9 cellular contexts compared by ENCODE assay signal in the genomic region with DNA sequence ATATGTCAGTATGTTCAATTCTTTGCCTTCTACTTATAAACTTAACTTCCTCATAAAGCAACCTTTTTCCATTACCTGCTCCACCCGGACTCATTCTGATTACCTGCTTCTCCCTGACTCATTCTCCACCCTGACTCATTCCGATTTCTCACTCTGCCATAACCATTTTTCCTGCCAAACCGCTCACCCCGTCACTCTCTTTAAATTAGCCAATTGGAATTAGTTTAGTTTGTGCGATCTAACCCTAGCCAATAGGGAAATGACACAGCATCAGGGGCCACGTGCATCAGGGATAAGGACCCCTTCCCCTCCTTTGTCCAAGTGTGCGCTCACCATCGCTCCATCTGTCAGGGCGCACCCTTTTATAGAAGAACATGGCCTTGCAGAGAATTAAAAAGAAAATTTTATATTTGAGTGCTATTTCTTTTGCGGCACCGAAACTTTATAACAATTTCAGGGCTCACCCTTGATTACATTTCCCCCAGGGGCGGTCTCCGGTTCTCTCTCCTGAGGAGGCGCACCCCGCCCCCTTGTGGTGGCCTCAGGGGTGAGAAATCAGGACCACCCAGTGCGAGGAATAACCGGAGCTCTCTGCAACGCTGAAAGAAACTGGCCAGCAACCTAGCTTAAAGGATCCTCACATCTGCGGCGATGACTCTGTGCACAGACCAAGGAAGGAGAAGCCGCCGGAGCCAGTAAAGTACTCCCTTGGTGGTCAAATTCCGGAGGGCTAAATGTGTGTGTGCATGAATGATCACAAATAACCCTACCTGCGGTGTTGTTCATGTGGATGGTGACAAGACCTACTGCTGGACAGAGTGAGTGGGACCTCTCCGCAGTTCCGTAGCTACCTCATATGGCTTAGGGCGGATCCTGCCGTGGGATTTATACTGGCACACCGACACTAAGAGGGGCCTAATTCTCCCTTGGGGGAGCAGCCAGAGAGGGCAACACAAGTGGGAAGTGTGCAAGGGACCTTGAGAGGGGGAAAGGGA. TPM values are rescaled to one million over a fixed set of nuclear protein-coding genes. Genes with fewer than 3 reads are reported as not detected.
DNase-seq lines count a peak whose midpoint lies in the region; ATAC-seq, FAIRE-seq and TF ChIP-seq lines count a peak whose summit lies in the region.
"Had no signal": no experiment of that assay in that cellular context is flagged by ENCODE, and none has a peak within 500 bp of the region (broad histone marks: within the 10 kb centered on the region; RNA-seq: fewer than 3 reads in every experiment).

No MANE protein-coding gene starts in this region.

- no peaks in the 10 kb centered on the region for H3K36me3 Mint-ChIP-seq in activated CD8-positive, alpha-beta T cell treated with anti-CD3 and anti-CD28 coated beads for 36 hours (ENCODE audit: low read depth)

- H3K4me3 ChIP-seq in IMR-90 (ENCODE audit: insufficient read depth, low read depth, low read length), result no peak overlapping the region

- H4K91ac ChIP-seq in IMR-90 (ENCODE audit: insufficient read depth, low read depth, low read length), result no peak overlapping the region

- no peaks in the 10 kb centered on the region for H3K4me1 ChIP-seq in IMR-90 (ENCODE audit: control insufficient read depth, insufficient read depth, low read length)

- no peaks in the 10 kb centered on the region for H3K9me3 Mint-ChIP-seq in activated CD8-positive, alpha-beta T cell treated with anti-CD3 and anti-CD28 coated beads for 36 hours

- no peak overlapping the region for H2BK5ac ChIP-seq in IMR-90 (ENCODE audit: low read depth, low read length, poor library complexity, severe bottlenecking)

- no peaks in the 10 kb centered on the region for H4K20me1 ChIP-seq in IMR-90 (ENCODE audit: insufficient read depth, low read length)

- H4K8ac ChIP-seq in IMR-90 (ENCODE audit: low read depth in 2 of 2, low read length in 2 of 2), result no peak overlapping the region

- no peak for TF ChIP-seq POLR2A in IMR-90 (IDR thresholded peaks at IDR 0.05; ENCODE audit: low read depth, low read length)

- H3K27ac Mint-ChIP-seq in activated CD8-positive, alpha-beta T cell treated with anti-CD3 and anti-CD28 coated beads for 36 hours, result no peak overlapping the region

- no peak overlapping the region for H4K5ac ChIP-seq in IMR-90 (ENCODE audit: low read depth, low read length)

- H3K18ac ChIP-seq in IMR-90 (ENCODE audit: low read depth, low read length), result no peak overlapping the region

- no peak overlapping the region for H2AK9ac ChIP-seq in IMR-90 (replicated peaks; ENCODE audit: low read depth, low read length, poor library complexity)

- no peak overlapping the region for H3K27ac ChIP-seq in IMR-90 (ENCODE audit: insufficient read depth, low read length)

- peaks cover 4% of the 10 kb centered on the region for H3K4me1 Mint-ChIP-seq in activated CD8-positive, alpha-beta T cell treated with anti-CD3 and anti-CD28 coated beads for 36 hours (ENCODE audit: low read depth)

- peak overlapping the region; percentile 19; the same call in 1 of the 2 replicates for H3K4me2 ChIP-seq in IMR-90 (ENCODE audit: low read depth, low read length)

- CTCF ChIA-PET in IMR-90 (lab: Yijun Ruan, JAX), result no interaction called here
- CTCF ChIA-PET in activated CD8-positive, alpha-beta T cell treated with anti-CD3 and anti-CD28 coated beads for 36 hours (lab: Charles Lee), result interaction anchor here (0.6 to 1.9 kb wide), 11 partner anchors 8 to 69 kb away, joined by 3 to 14 read pairs (median 4); a partner anchor contains a TSS

- DNase-seq in IMR-90, result peak; percentile 26
- DNase-seq in activated CD8-positive, alpha-beta T cell treated with anti-CD3 and anti-CD28 coated beads for 36 hours, result peak; percentile 75
- DNase-seq in middle frontal gyrus (ENCODE audit: extremely low spot score, low spot score), result peak; percentile 33
- DNase-seq in stimulated activated CD8-positive, alpha-beta memory T cell treated with anti-CD3 and anti-CD28 coated beads, Interleukin-7, amount 100 ng/mL, for 24 hours (ENCODE audit: low read depth), result peak; percentile 21
- no peak for DNase-seq in GOT3 (lab: John Stamatoyannopoulos, UW)
- no peak for DNase-seq in GM19240 (ENCODE audit: insufficient read length, low spot score)

- intact Hi-C loops in IMR-90 (cut with micrococcal nuclease), result no loop called here
- intact Hi-C loops in activated CD8-positive, alpha-beta T cell treated with anti-CD3 and anti-CD28 coated beads for 36 hours (cut with micrococcal nuclease), result no loop called here

- TF ChIP-seq RAD21 in IMR-90 (IDR thresholded peaks at IDR 0.05; ENCODE audit: low read length), result peak; percentile 43

- no peaks in the 10 kb centered on the region for H3K79me1 ChIP-seq in IMR-90 (ENCODE audit: low read depth in 1 of 2, low read length in 2 of 2)

- H3K23ac ChIP-seq in IMR-90 (ENCODE audit: low read depth, low read length), result no peak overlapping the region

- no peak overlapping the region for H2BK15ac ChIP-seq in IMR-90 (ENCODE audit: low read depth, low read length)

- BruUV-seq in IMR-90 (replicated peaks; lab: Mats Ljungman, UMichigan), result no TSS peak

- H3K9me3 ChIP-seq in IMR-90 (ENCODE audit: control insufficient read depth, insufficient read depth, low read length), result no peaks in the 10 kb centered on the region

- dilution Hi-C loops in IMR-90 (cut with HindIII; ENCODE audit: low sequenced_read_pairs, unreplicated experiment), result no loop called here

- no peak overlapping the region for H2BK120ac ChIP-seq in IMR-90 (ENCODE audit: low read depth, low read length)

- no peak overlapping the region for H2BK20ac ChIP-seq in IMR-90 (ENCODE audit: low read depth, low read length)

- H3K4me3 Mint-ChIP-seq in activated CD8-positive, alpha-beta T cell treated with anti-CD3 and anti-CD28 coated beads for 36 hours, result peak overlapping the region; percentile 17

- peak; percentile 39 for FAIRE-seq in endometrium (lab: Jason Lieb, UNC)
- FAIRE-seq: colon had no signal

- no peak overlapping the region for H3K4ac ChIP-seq in IMR-90 (ENCODE audit: low read depth, low read length)

- H2AK5ac ChIP-seq in IMR-90 (ENCODE audit: low read depth, low read length), result no peak overlapping the region

- no peak overlapping the region for H3K9ac ChIP-seq in IMR-90 (ENCODE audit: low read depth, low read length)

- TF ChIP-seq CTCF in IMR-90 (conservative IDR thresholded peaks at IDR 0.05; ENCODE audit: low read depth, low read length), result peak; percentile 48
- TF ChIP-seq CTCF in activated CD8-positive, alpha-beta T cell treated with anti-CD3 and anti-CD28 coated beads for 36 hours (IDR thresholded peaks at IDR 0.05), result peak; percentile 63

- peaks cover 16% of the 10 kb centered on the region for H3K27me3 Mint-ChIP-seq in activated CD8-positive, alpha-beta T cell treated with anti-CD3 and anti-CD28 coated beads for 36 hours

- H2AFZ ChIP-seq in IMR-90 (replicated peaks; ENCODE audit: low read length, poor library complexity), result peak overlapping the region; percentile 46

- POLR2A ChIA-PET in IMR-90 (lab: Charles Lee; ENCODE audit: unreplicated experiment), result no interaction called here
- POLR2A ChIA-PET in activated CD8-positive, alpha-beta T cell treated with anti-CD3 and anti-CD28 coated beads for 36 hours (lab: Charles Lee), result interaction anchor here (1.0 kb wide), 1 partner anchor 17 kb away, joined by 3 read pairs; no protein-coding TSS in a partner anchor

- no peak overlapping the region for H3K14ac ChIP-seq in IMR-90 (replicated peaks; ENCODE audit: low read depth, low read length)

- H3K9me1 ChIP-seq in IMR-90 (ENCODE audit: insufficient read depth, low read length), result no peaks in the 10 kb centered on the region

- no CpG with 5 or more reads among the region's 29 CpGs for WGBS in IMR-90 (ENCODE audit: extremely low coverage in 2 of 2, insufficient read length in 1 of 2), 2 experiments

- H3K56ac ChIP-seq in IMR-90 (ENCODE audit: extremely low read depth, insufficient read depth, low read length), result no peak overlapping the region

- in situ Hi-C loops in IMR-90 (cut with MboI; ENCODE audit: low sequenced_read_pairs), result no loop called here

- peaks cover 55% of the 10 kb centered on the region for H3K27me3 ChIP-seq in IMR-90 (ENCODE audit: control insufficient read depth, insufficient read depth, low read length)

- H3K36me3 ChIP-seq in IMR-90 (ENCODE audit: control insufficient read depth, insufficient read depth, low read length), result no peaks in the 10 kb centered on the region

- peak; percentile 61 for ATAC-seq in IMR-90 (ENCODE audit: low read depth)
- peak; percentile 74 for ATAC-seq in activated CD8-positive, alpha-beta T cell treated with anti-CD3 and anti-CD28 coated beads for 36 hours
- no peak for ATAC-seq in GM19455 (IDR thresholded peaks at IDR 0.05; ENCODE audit: unreplicated experiment)

RNA-seq across cellular contexts. Expression of a gene that starts 30.3 kb away (rescaled TPM):
- 12.8 and 13.4 TPM in 2 replicates for total RNA-seq in IMR-90 (2012; rRNA removed)
- polyA plus RNA-seq in IMR-90 (2012; rRNA removed), result 15.4 and 18.7 TPM in 2 replicates
- polyA plus RNA-seq in IMR-90 (2012; cell fraction: cytosol; rRNA removed), result 12.7 and 18.1 TPM in 2 replicates
- polyA plus RNA-seq in IMR-90 (2012; cell fraction: nucleus; rRNA removed; ENCODE audit: low replicate concordance), result 5.1 and 8.9 TPM in 2 replicates
- total RNA-seq in activated CD8-positive, alpha-beta T cell treated with anti-CD3 and anti-CD28 coated beads for 36 hours, result 10 to 100 TPM; 13.5 to 14.8 TPM

RNA-seq across cellular contexts. Expression of a gene that starts 34.8 kb away (rescaled TPM):
- total RNA-seq in IMR-90 (2012; rRNA removed), result 110 and 222 TPM in 2 replicates
- polyA plus RNA-seq in IMR-90 (2012; rRNA removed), result 122 and 166 TPM in 2 replicates
- 441 and 499 TPM in 2 replicates for polyA plus RNA-seq in IMR-90 (2012; cell fraction: cytosol; rRNA removed)
- 56.3 and 235 TPM in 2 replicates for polyA plus RNA-seq in IMR-90 (2012; cell fraction: nucleus; rRNA removed; ENCODE audit: low replicate concordance)
- total RNA-seq in activated CD8-positive, alpha-beta T cell treated with anti-CD3 and anti-CD28 coated beads for 36 hours, result 10 to 100 TPM; 37.1 to 43.2 TPM

RNA-seq across cellular contexts. Expression of a gene that starts 44.3 kb away (rescaled TPM):
- total RNA-seq in IMR-90 (2012; rRNA removed), result 7.5 and 9.5 TPM in 2 replicates
- 7.7 and 11.4 TPM in 2 replicates for polyA plus RNA-seq in IMR-90 (2012; rRNA removed)
- polyA plus RNA-seq in IMR-90 (2012; cell fraction: cytosol; rRNA removed), result 2.6 and 3.6 TPM in 2 replicates
- polyA plus RNA-seq in IMR-90 (2012; cell fraction: nucleus; rRNA removed; ENCODE audit: low replicate concordance), result 18.4 and 35.9 TPM in 2 replicates
- 10 to 100 TPM; 18.5 to 19.1 TPM for total RNA-seq in activated CD8-positive, alpha-beta T cell treated with anti-CD3 and anti-CD28 coated beads for 36 hours

RNA-seq across cellular contexts. Expression of a gene that starts 52.0 kb away (rescaled TPM):
- 7.5 and 8.8 TPM in 2 replicates for total RNA-seq in IMR-90 (2012; rRNA removed)
- 12.2 and 13.0 TPM in 2 replicates for polyA plus RNA-seq in IMR-90 (2012; rRNA removed)
- 8.1 and 10.8 TPM in 2 replicates for polyA plus RNA-seq in IMR-90 (2012; cell fraction: cytosol; rRNA removed)
- 12.9 and 16.4 TPM in 2 replicates for polyA plus RNA-seq in IMR-90 (2012; cell fraction: nucleus; rRNA removed; ENCODE audit: low replicate concordance)
- total RNA-seq in activated CD8-positive, alpha-beta T cell treated with anti-CD3 and anti-CD28 coated beads for 36 hours, result 10 to 100 TPM; 14.3 to 15.2 TPM

Comparison
In these comparisons a context has a peak if more than half of its experiments do, and no peak if none do; other contexts are left out.
1. DNase-seq: peak in IMR-90 (single experiment), activated CD8-positive, alpha-beta T cell treated with anti-CD3 and anti-CD28 coated beads for 36 hours (single experiment), middle frontal gyrus (single experiment) and stimulated activated CD8-positive, alpha-beta memory T cell treated with anti-CD3 and anti-CD28 coated beads, Interleukin-7, amount 100 ng/mL, for 24 hours (single experiment); none in GOT3 (single experiment) and GM19240 (single experiment).